In the genomic region with DNA sequence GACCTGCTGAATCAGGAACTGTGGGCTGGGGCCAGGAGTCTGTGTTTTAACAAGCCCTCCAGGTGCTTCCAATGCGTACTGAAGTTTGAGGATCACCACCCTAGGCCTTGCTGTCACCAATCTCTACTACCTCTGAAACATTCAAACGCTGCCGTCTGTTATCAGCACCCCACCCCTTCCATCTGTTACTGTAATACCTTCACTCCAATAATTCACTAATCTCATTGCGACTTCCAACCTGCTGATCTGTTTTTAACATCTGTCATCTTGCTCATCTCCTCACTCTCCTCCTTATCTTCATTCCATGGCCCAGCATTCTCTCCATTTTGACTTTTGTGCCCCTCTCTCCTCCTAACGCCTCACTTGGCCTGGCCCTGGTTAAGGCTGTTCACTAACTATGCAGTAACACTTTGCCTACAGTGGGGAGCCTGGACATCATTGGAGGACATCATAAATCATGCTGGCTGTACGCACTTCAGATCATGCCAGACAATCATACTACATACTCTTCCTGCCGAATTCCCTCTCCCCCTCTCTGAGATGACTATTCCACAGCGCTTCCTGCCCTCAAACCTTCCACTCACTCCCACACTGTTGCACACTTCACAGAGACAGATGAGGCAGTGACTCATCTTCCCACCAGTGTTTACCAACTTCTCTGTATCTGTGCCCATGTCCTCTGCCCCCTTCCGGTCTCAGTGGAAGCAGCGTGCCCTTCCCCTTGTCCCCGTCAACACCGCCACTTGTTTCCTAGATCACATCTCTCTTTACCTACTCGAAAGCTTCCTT, we compare ENCODE assay signal across 10 cellular contexts. TPM values are rescaled to one million over a fixed set of nuclear protein-coding genes. Genes with fewer than 3 reads are reported as not detected.
A peak's percentile ranks its signal among the peaks of the same experiment; 100 is the strongest.
DNase-seq lines count a peak whose midpoint lies in the region; ATAC-seq, FAIRE-seq and TF ChIP-seq lines count a peak whose summit lies in the region.
"Had no signal": no experiment of that assay in that cellular context is flagged by ENCODE, and none has a peak within 500 bp of the region (broad histone marks: within the 10 kb centered on the region; RNA-seq: fewer than 3 reads in every experiment).

No MANE protein-coding gene starts in this region.

- ATAC-seq in left cardiac atrium (peak; percentile 27 to 82), Right ventricle myocardium inferior (no peak), HG03432 (IDR thresholded peaks at IDR 0.05; ENCODE audit: unreplicated experiment) (no peak)
- ATAC-seq: HCT116, left lobe of liver had no signal

- DNase-seq in left cardiac atrium (no peak), Right ventricle myocardium inferior (ENCODE audit: missing footprints) (no peak), NCI-H82 (lab: John Stamatoyannopoulos, UW) (peak; percentile 99), epithelial cell of esophagus (ENCODE audit: low read depth) (peak; percentile 42), urothelium cell line (ENCODE audit: low spot score) (peak; percentile 67), GM19238 (ENCODE audit: insufficient read length, low spot score) (no peak), NCI-H774 (lab: John Stamatoyannopoulos, UW) (no peak)

- TF ChIP-seq CTCF in epithelial cell of esophagus (IDR thresholded peaks at IDR 0.05; ENCODE audit: insufficient read depth, low read depth, low read length, missing control alignments), result no peak

- intact Hi-C loops in left cardiac atrium (cut with DNase I) (no loop called here), Right ventricle myocardium inferior (cut with DNase I) (no loop called here)

- H3K4me3 ChIP-seq in epithelial cell of esophagus (ENCODE audit: low read length), result no peak overlapping the region

- peak; percentile 58 for FAIRE-seq in urothelium cell line (lab: Jason Lieb, UNC)

RNA-seq across cellular contexts. Expression of a gene that starts 3.0 kb away (rescaled TPM):
- total RNA-seq in left cardiac atrium (1 to 10 TPM in 1 of 2 donors, under 1 TPM in 1; 0.88 to 2.9 TPM), Right ventricle myocardium inferior (1.2 TPM)

RNA-seq across cellular contexts. Expression of a gene that starts 19.9 kb away (rescaled TPM):
- total RNA-seq in left cardiac atrium, result 10 to 100 TPM; 39.2 to 44.2 TPM
- total RNA-seq in Right ventricle myocardium inferior, result 62.3 TPM

RNA-seq across cellular contexts. Expression of a gene that starts 24.6 kb away (rescaled TPM):
- total RNA-seq in left cardiac atrium (not detected), Right ventricle myocardium inferior (not detected)
- total RNA-seq: left lobe of liver had no signal

RNA-seq across cellular contexts. Expression of a gene that starts 55.3 kb away (rescaled TPM):
- total RNA-seq in left cardiac atrium, result 1 to 10 TPM; 1.5 to 2.6 TPM
- total RNA-seq in Right ventricle myocardium inferior, result 2.0 TPM

Comparison
In these comparisons a context has a peak if more than half of its experiments do, and no peak if none do; other contexts are left out.
1. ATAC-seq: peak in left cardiac atrium (2 of 2); none in Right ventricle myocardium inferior (single experiment) and HG03432 (single experiment).
2. DNase-seq: peak in NCI-H82 (single experiment), epithelial cell of esophagus (single experiment) and urothelium cell line (single experiment); none in left cardiac atrium (single experiment), Right ventricle myocardium inferior (single experiment), GM19238 (single experiment) and NCI-H774 (single experiment).